In the genomic region with DNA sequence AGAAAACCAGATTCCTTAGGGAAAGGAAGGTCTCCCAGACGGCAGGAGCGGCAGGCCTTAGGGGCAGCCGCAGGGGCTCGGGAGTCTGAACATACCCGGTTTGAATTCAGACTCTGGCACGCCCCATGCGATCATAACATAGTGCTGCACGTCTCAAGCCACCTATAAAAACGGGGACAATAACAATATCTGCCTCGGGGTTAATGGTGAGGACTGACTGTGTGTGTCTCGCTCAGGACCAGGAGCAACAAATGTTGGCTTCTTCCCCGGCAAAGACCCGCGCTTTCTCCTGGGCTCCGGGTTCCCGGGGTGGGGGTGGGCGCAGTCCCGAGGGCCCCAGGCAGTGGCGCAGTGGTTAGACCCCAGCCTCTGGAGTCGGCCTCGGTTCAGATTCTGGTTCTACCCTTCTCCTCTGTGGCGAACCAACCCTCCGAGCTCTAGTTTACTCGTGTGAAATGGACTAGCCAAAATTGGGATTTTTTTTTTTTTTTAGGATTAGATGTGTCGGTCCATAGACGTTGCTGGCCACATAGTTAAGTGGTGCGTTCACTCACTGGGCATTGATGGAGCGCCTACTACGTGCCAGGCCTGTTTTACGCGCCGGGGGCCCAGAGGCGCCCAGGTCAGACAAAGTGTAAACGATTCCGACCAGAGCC, we compare ENCODE assay signal across 8 cellular contexts. TPM values are rescaled to one million over a fixed set of nuclear protein-coding genes. Genes with fewer than 3 reads are reported as not detected.
DNase-seq lines count a peak whose midpoint lies in the region; ATAC-seq and TF ChIP-seq lines count a peak whose summit lies in the region.

No MANE protein-coding gene starts in this region.

- TF ChIP-seq CTCF in coronary artery (IDR thresholded peaks at IDR 0.05) = no peak
- no peak for TF ChIP-seq CTCF in right lobe of liver (IDR thresholded peaks at IDR 0.05)
- TF ChIP-seq CTCF in testis (IDR thresholded peaks at IDR 0.05) = no peak

- DNase-seq in NOMO-1 treated with DMSO at 0.1 percent for 48 hours (lab: John Stamatoyannopoulos, UW; ENCODE audit: unreplicated experiment) (peak; percentile 4), NOMO-1 treated with dmso at 0.1 percent for 144 hours (lab: John Stamatoyannopoulos, UW; ENCODE audit: unreplicated experiment) (no peak), coronary artery (ENCODE audit: low spot score) (no peak), right lobe of liver (no peak), testis (peak; percentile 46)
- no peak for DNase-seq in stimulated activated CD4-positive, alpha-beta T cell treated with anti-CD3 and anti-CD28 coated beads, Interleukin-4, amount 100 ng/mL, for 24 hours
- DNase-seq in effector CD4-positive, alpha-beta T cell = no peak

- H3K4me3 ChIP-seq in coronary artery = peak overlapping the region; percentile 92
- peak overlapping the region; percentile 52 to 86 (median 65) for H3K4me3 ChIP-seq in right lobe of liver
- peak overlapping the region; percentile 73 to 81 for H3K4me3 ChIP-seq in testis

- H3K27me3 ChIP-seq in right lobe of liver (no peaks in the 10 kb centered on the region), testis (no peaks in the 10 kb centered on the region)

- H3K9me3 ChIP-seq in right lobe of liver (no peaks in the 10 kb centered on the region), testis (no peaks in the 10 kb centered on the region)

- H3K36me3 ChIP-seq in right lobe of liver (no peaks in the 10 kb centered on the region), testis (ENCODE audit: low read depth, missing control alignments) (no peaks in the 10 kb centered on the region)

- H3K4me1 ChIP-seq in right lobe of liver (peaks cover 0 to 25% (median 7%) of the 10 kb centered on the region in 4 donors), testis (peaks cover 27% of the 10 kb centered on the region)

- TF ChIP-seq POLR2A in right lobe of liver (IDR thresholded peaks at IDR 0.05) (no peak), testis (IDR thresholded peaks at IDR 0.05) (no peak)

- WGBS in right lobe of liver (ENCODE audit: insufficient coverage, low coverage, low lambda C conversion rate, missing lambda C conversion rate) = 29% methylated on average over 26 of the region's 35 CpGs
- 21 to 26% methylated on average over 35 of the region's 35 CpGs for WGBS in testis, 2 donors

- H3K27ac ChIP-seq in coronary artery (peak overlapping the region; percentile 78 to 85), right lobe of liver (peak overlapping the region; percentile 22 to 54 (median 29)), testis (peak overlapping the region; percentile 91 to 92)

- peak in 1 of 4 donors; percentile 1 for ATAC-seq in right lobe of liver
- ATAC-seq in HG03196 (IDR thresholded peaks at IDR 0.05; ENCODE audit: unreplicated experiment) = no peak

- intact Hi-C loops in right lobe of liver (cut with DNase I) = no loop called here
- intact Hi-C loops in testis (cut with DNase I; ENCODE audit: low total_unique reads) = no loop called here

RNA-seq across cellular contexts. Expression of gene SH3BP4, which starts 1.0 kb away (rescaled TPM):
- total RNA-seq in right lobe of liver = 10 to 100 TPM; 18.8 to 30.4 (median 26.3) TPM
- total RNA-seq in testis = 10 to 100 TPM; 64.4 to 88.5 TPM
- polyA plus RNA-seq in testis (ENCODE audit: insufficient read depth, low read depth, low replicate concordance) = 33.3 TPM

Comparison
In these comparisons a context has a peak if more than half of its experiments do, and no peak if none do; other contexts are left out.
1. DNase-seq: peak in NOMO-1 treated with DMSO at 0.1 percent for 48 hours (single experiment) and testis (single experiment); none in NOMO-1 treated with dmso at 0.1 percent for 144 hours (single experiment), coronary artery (single experiment), right lobe of liver (0 of 3), stimulated activated CD4-positive, alpha-beta T cell treated with anti-CD3 and anti-CD28 coated beads, Interleukin-4, amount 100 ng/mL, for 24 hours (single experiment) and effector CD4-positive, alpha-beta T cell (single experiment).
2. H3K27ac ChIP-seq: peak in every context shown above with its lines; median percentile 92 in testis; 82 in coronary artery; 29 in right lobe of liver.
3. Peak in every context shown above with its lines, with median percentiles within 50 percentile points of each other: H3K4me3 ChIP-seq.